In the genomic region with DNA sequence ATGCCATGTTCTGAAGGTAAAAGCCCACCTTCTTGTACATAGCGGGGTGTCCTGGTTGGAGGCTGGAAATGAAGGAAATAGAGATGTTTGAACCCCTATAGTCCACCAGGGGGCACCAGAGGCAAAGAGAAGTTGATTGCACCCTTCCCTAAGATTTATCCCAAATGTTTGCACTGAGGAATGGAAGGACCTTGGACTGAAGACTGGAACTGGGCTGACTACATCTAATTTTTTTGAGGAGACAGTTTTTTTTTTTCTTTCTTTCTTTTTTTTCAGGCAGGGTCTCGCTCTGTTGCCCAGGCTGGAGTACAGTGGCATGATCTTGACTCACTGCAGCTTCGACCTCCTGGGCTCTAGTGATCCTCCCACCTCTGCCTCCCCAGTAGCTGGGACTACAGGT, we compare ENCODE assay signal across 8 cellular contexts. TPM values are rescaled to one million over a fixed set of nuclear protein-coding genes. Genes with fewer than 3 reads are reported as not detected.
DNase-seq lines count a peak whose midpoint lies in the region; ATAC-seq and TF ChIP-seq lines count a peak whose summit lies in the region.

No MANE protein-coding gene starts in this region.

- intact Hi-C loops in prostate gland (cut with DNase I): loop anchor here (2.0 to 10.0 kb wide), 2 partner anchors 137 to 433 kb away; a partner anchor contains a TSS

- in situ Hi-C loops in GM13977 (cut with MboI; ENCODE audit: low pct_unique_long_range_greater_than_20kb, low sequenced_read_pairs, unreplicated experiment): no loop called here

- no peak overlapping the region for H3K4me3 ChIP-seq in CD4-positive, CD25-positive, alpha-beta regulatory T cell (ENCODE audit: low read depth, low read length)
- H3K4me3 ChIP-seq in prostate gland: no peak overlapping the region

- peaks cover 69% of the 10 kb centered on the region for H3K36me3 ChIP-seq in CD4-positive, CD25-positive, alpha-beta regulatory T cell (ENCODE audit: control insufficient read depth, insufficient read depth, low read length)
- peaks cover 5 to 19% of the 10 kb centered on the region in 2 donors for H3K36me3 ChIP-seq in prostate gland

- no peaks in the 10 kb centered on the region for H3K27me3 ChIP-seq in CD4-positive, CD25-positive, alpha-beta regulatory T cell (ENCODE audit: control insufficient read depth, insufficient read depth, low read length)
- no peaks in the 10 kb centered on the region for H3K27me3 ChIP-seq in prostate gland (replicated peaks; ENCODE audit: insufficient read depth)

- no peaks in the 10 kb centered on the region for H3K9me3 Mint-ChIP-seq in CD4-positive, CD25-positive, alpha-beta regulatory T cell
- H3K9me3 Mint-ChIP-seq in activated T-helper 17 cell treated with anti-CD3 and anti-CD28 coated beads, Interleukin-2, amount 50 U/mL, for 72 hours: no peaks in the 10 kb centered on the region

- H3K27ac ChIP-seq in CD4-positive, CD25-positive, alpha-beta regulatory T cell (ENCODE audit: insufficient read depth, low read length, poor library complexity, severe bottlenecking): no peak overlapping the region
- no peak overlapping the region for H3K27ac ChIP-seq in prostate gland

- no peaks in the 10 kb centered on the region for H3K27me3 Mint-ChIP-seq in CD4-positive, CD25-positive, alpha-beta regulatory T cell
- H3K27me3 Mint-ChIP-seq in activated T-helper 17 cell treated with anti-CD3 and anti-CD28 coated beads, Interleukin-2, amount 50 U/mL, for 72 hours: no peaks in the 10 kb centered on the region

- no peak overlapping the region for H3K27ac Mint-ChIP-seq in CD4-positive, CD25-positive, alpha-beta regulatory T cell
- no peak overlapping the region for H3K27ac Mint-ChIP-seq in activated T-helper 17 cell treated with anti-CD3 and anti-CD28 coated beads, Interleukin-2, amount 50 U/mL, for 72 hours

- 79% methylated on average over 3 of the region's 3 CpGs for WGBS in prostate gland

- H3K9me3 ChIP-seq in CD4-positive, CD25-positive, alpha-beta regulatory T cell (ENCODE audit: control insufficient read depth in 2 of 2, low read length in 2 of 2): no peaks in the 10 kb centered on the region
- no peaks in the 10 kb centered on the region for H3K9me3 ChIP-seq in prostate gland

- no peak for TF ChIP-seq POLR2A in prostate gland (IDR thresholded peaks at IDR 0.05)

- H3K4me1 Mint-ChIP-seq in CD4-positive, CD25-positive, alpha-beta regulatory T cell: peaks cover 0 to 5% (median 1%) of the 10 kb centered on the region in 4 donors
- no peaks in the 10 kb centered on the region for H3K4me1 Mint-ChIP-seq in activated T-helper 17 cell treated with anti-CD3 and anti-CD28 coated beads, Interleukin-2, amount 50 U/mL, for 72 hours

- no peak overlapping the region for H3K4me3 Mint-ChIP-seq in CD4-positive, CD25-positive, alpha-beta regulatory T cell
- no peak overlapping the region for H3K4me3 Mint-ChIP-seq in activated T-helper 17 cell treated with anti-CD3 and anti-CD28 coated beads, Interleukin-2, amount 50 U/mL, for 72 hours

- TF ChIP-seq CTCF in GM13977 (IDR thresholded peaks at IDR 0.05; ENCODE audit: extremely low read depth, insufficient read depth, missing control alignments): peak; percentile 63
- peak; percentile 58 to 84 (median 82) for TF ChIP-seq CTCF in prostate gland (IDR thresholded peaks at IDR 0.05)

- peak; percentile 41 to 43 for ATAC-seq in CD4-positive, CD25-positive, alpha-beta regulatory T cell (ENCODE audit: low read depth in 2 of 2)
- ATAC-seq in activated T-helper 17 cell treated with anti-CD3 and anti-CD28 coated beads, Interleukin-2, amount 50 U/mL, for 72 hours (replicated peaks): peak; percentile 44
- ATAC-seq in GM18858 (IDR thresholded peaks at IDR 0.05; ENCODE audit: unreplicated experiment): no peak
- ATAC-seq in GM18502 (IDR thresholded peaks at IDR 0.05; ENCODE audit: poor library complexity, unreplicated experiment): no peak

- H3K4me1 ChIP-seq in CD4-positive, CD25-positive, alpha-beta regulatory T cell (ENCODE audit: control insufficient read depth, insufficient read depth, low read length, poor library complexity, severe bottlenecking): no peaks in the 10 kb centered on the region
- no peaks in the 10 kb centered on the region for H3K4me1 ChIP-seq in prostate gland (replicated peaks)

- H3K36me3 Mint-ChIP-seq in CD4-positive, CD25-positive, alpha-beta regulatory T cell: peaks cover 44% of the 10 kb centered on the region
- peaks cover 100% of the 10 kb centered on the region for H3K36me3 Mint-ChIP-seq in activated T-helper 17 cell treated with anti-CD3 and anti-CD28 coated beads, Interleukin-2, amount 50 U/mL, for 72 hours (ENCODE audit: low read depth)

- DNase-seq in CD4-positive, CD25-positive, alpha-beta regulatory T cell: peak; percentile 28 to 53 (median 47)
- DNase-seq in GM13977 (ENCODE audit: low spot score) (peak; percentile 66), NCI-H345 (lab: John Stamatoyannopoulos, UW) (peak; percentile 52), glomerular visceral epithelial cell (ENCODE audit: extremely low spot score) (peak; percentile 65), prostate gland (ENCODE audit: low spot score) (peak; percentile 58)

RNA-seq across cellular contexts. Expression of a gene that starts 55.3 kb away (rescaled TPM):
- total RNA-seq in CD4-positive, CD25-positive, alpha-beta regulatory T cell: 34.4 TPM
- polyA plus RNA-seq in CD4-positive, CD25-positive, alpha-beta regulatory T cell: 1 to 10 TPM; 2.5 to 7.0 (median 5.0) TPM
- total RNA-seq in activated T-helper 17 cell treated with anti-CD3 and anti-CD28 coated beads, Interleukin-2, amount 50 U/mL, for 72 hours: 10 to 100 TPM; 32.9 to 56.2 TPM
- 10 to 100 TPM; 28.3 to 81.1 TPM for total RNA-seq in prostate gland

RNA-seq across cellular contexts. Expression of a gene that starts 58.2 kb away (rescaled TPM):
- total RNA-seq in CD4-positive, CD25-positive, alpha-beta regulatory T cell: 140 TPM
- 10 to 100 TPM; 25.7 to 32.3 (median 27.7) TPM for polyA plus RNA-seq in CD4-positive, CD25-positive, alpha-beta regulatory T cell
- 100 to 1,000 TPM in 1 of 2 donors, 10 to 100 TPM in 1; 75.4 to 219 TPM for total RNA-seq in activated T-helper 17 cell treated with anti-CD3 and anti-CD28 coated beads, Interleukin-2, amount 50 U/mL, for 72 hours
- total RNA-seq in prostate gland: 100 to 1,000 TPM; 113 to 146 TPM

Comparison
In these comparisons a context has a peak if more than half of its experiments do, and no peak if none do; other contexts are left out.
1. ATAC-seq: peak in CD4-positive, CD25-positive, alpha-beta regulatory T cell (2 of 2) and activated T-helper 17 cell treated with anti-CD3 and anti-CD28 coated beads, Interleukin-2, amount 50 U/mL, for 72 hours (single experiment); none in GM18858 (single experiment) and GM18502 (single experiment).
2. Peak in every context shown above with its lines, with median percentiles within 50 percentile points of each other: DNase-seq.